ENCODE assay signal across 8 cellular contexts in genomic region chr14:89304972-89305703, GRCh38.
DNase-seq lines count a peak whose midpoint lies in the region; ATAC-seq and TF ChIP-seq lines count a peak whose summit lies in the region.

No MANE protein-coding gene starts in this region.

- peak; percentile 6 for TF ChIP-seq CTCF in fibroblast of the aortic adventitia (IDR thresholded peaks at IDR 0.05; ENCODE audit: insufficient read depth, low read length)

- ATAC-seq in GM18909 (IDR thresholded peaks at IDR 0.05; ENCODE audit: poor library complexity, unreplicated experiment) (peak; percentile 46), HG03135 (IDR thresholded peaks at IDR 0.05; ENCODE audit: unreplicated experiment) (peak; percentile 42), SK-N-SH treated with all-trans-retinoic acid at 6 μM for 48 hours (peak; percentile 31), sciatic nerve (peak; percentile 55)

- DNase-seq in CD1c-positive myeloid dendritic cell (ENCODE audit: extremely low spot score), result peak; percentile 81
- DNase-seq in fibroblast of the aortic adventitia (ENCODE audit: low read depth), result peak; percentile 82
- DNase-seq in sciatic nerve (ENCODE audit: low spot score), result peak; percentile 66
- DNase-seq in GM19240 (ENCODE audit: insufficient read length, low spot score), result no peak
- DNase-seq in stimulated activated CD8-positive, alpha-beta memory T cell treated with anti-CD3 and anti-CD28 coated beads, Interleukin-4, amount 100 ng/mL, for 48 hours, result no peak

- intact Hi-C loops in sciatic nerve (cut with DNase I), result no loop called here

- no peak overlapping the region for H3K4me3 ChIP-seq in fibroblast of the aortic adventitia (ENCODE audit: low read depth, low read length)

TF ChIP-seq in SK-N-SH treated with all-trans-retinoic acid at 6 μM for 48 hours, 23 proteins besides CTCF, POLR2A, EP300 and RAD21:
- TF ChIP-seq, protein P1, sequence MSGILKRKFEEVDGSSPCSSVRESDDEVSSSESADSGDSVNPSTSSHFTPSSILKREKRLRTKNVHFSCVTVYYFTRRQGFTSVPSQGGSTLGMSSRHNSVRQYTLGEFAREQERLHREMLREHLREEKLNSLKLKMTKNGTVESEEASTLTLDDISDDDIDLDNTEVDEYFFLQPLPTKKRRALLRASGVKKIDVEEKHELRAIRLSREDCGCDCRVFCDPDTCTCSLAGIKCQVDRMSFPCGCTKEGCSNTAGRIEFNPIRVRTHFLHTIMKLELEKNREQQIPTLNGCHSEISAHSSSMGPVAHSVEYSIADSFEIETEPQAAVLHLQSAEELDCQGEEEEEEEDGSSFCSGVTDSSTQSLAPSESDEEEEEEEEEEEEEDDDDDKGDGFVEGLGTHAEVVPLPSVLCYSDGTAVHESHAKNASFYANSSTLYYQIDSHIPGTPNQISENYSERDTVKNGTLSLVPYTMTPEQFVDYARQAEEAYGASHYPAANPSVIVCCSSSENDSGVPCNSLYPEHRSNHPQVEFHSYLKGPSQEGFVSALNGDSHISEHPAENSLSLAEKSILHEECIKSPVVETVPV (CRISPR knock-in tag; IDR thresholded peaks at IDR 0.05), result no peak
- no peak for TF ChIP-seq ZNF565 (CRISPR knock-in tag; conservative IDR thresholded peaks at IDR 0.05; ENCODE audit: low read depth)
- no peak for TF ChIP-seq SNAI2 (CRISPR knock-in tag; IDR thresholded peaks at IDR 0.05)
- no peak for TF ChIP-seq ZFP30 (CRISPR knock-in tag; IDR thresholded peaks at IDR 0.05)
- TF ChIP-seq ARNTL (CRISPR knock-in tag; IDR thresholded peaks at IDR 0.05; ENCODE audit: borderline replicate concordance, low read depth), result no peak
- no peak for TF ChIP-seq BACH2 (CRISPR knock-in tag; IDR thresholded peaks at IDR 0.05; ENCODE audit: borderline replicate concordance)
- TF ChIP-seq, protein P2, sequence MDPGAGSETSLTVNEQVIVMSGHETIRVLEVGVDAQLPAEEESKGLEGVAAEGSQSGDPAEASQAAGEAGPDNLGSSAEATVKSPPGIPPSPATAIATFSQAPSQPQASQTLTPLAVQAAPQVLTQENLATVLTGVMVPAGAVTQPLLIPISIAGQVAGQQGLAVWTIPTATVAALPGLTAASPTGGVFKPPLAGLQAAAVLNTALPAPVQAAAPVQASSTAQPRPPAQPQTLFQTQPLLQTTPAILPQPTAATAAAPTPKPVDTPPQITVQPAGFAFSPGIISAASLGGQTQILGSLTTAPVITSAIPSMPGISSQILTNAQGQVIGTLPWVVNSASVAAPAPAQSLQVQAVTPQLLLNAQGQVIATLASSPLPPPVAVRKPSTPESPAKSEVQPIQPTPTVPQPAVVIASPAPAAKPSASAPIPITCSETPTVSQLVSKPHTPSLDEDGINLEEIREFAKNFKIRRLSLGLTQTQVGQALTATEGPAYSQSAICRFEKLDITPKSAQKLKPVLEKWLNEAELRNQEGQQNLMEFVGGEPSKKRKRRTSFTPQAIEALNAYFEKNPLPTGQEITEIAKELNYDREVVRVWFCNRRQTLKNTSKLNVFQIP (CRISPR knock-in tag; IDR thresholded peaks at IDR 0.05; ENCODE audit: borderline replicate concordance, low read depth), result no peak
- no peak for TF ChIP-seq ZNF8 (CRISPR knock-in tag; IDR thresholded peaks at IDR 0.05)
- no peak for TF ChIP-seq CREB5 (CRISPR knock-in tag; IDR thresholded peaks at IDR 0.05; ENCODE audit: low read depth)
- TF ChIP-seq ISL1 (CRISPR knock-in tag; IDR thresholded peaks at IDR 0.05), result no peak
- TF ChIP-seq ESRRG (CRISPR knock-in tag; IDR thresholded peaks at IDR 0.05), result no peak
- TF ChIP-seq PPARA (CRISPR knock-in tag; IDR thresholded peaks at IDR 0.05; ENCODE audit: borderline replicate concordance), result no peak
TF ChIP-seq in SK-N-SH treated with all-trans-retinoic acid at 6 μM for 48 hours: peak in this region for 0.

Comparison
In these comparisons a context has a peak if more than half of its experiments do, and no peak if none do; other contexts are left out.
1. DNase-seq: peak in CD1c-positive myeloid dendritic cell (single experiment), fibroblast of the aortic adventitia (single experiment) and sciatic nerve (single experiment); none in GM19240 (single experiment) and stimulated activated CD8-positive, alpha-beta memory T cell treated with anti-CD3 and anti-CD28 coated beads, Interleukin-4, amount 100 ng/mL, for 48 hours (single experiment).
2. Peak in every context shown above with its lines, with median percentiles within 50 percentile points of each other: ATAC-seq.